ENCODE assay signal across 1 cellular context in the genomic region with DNA sequence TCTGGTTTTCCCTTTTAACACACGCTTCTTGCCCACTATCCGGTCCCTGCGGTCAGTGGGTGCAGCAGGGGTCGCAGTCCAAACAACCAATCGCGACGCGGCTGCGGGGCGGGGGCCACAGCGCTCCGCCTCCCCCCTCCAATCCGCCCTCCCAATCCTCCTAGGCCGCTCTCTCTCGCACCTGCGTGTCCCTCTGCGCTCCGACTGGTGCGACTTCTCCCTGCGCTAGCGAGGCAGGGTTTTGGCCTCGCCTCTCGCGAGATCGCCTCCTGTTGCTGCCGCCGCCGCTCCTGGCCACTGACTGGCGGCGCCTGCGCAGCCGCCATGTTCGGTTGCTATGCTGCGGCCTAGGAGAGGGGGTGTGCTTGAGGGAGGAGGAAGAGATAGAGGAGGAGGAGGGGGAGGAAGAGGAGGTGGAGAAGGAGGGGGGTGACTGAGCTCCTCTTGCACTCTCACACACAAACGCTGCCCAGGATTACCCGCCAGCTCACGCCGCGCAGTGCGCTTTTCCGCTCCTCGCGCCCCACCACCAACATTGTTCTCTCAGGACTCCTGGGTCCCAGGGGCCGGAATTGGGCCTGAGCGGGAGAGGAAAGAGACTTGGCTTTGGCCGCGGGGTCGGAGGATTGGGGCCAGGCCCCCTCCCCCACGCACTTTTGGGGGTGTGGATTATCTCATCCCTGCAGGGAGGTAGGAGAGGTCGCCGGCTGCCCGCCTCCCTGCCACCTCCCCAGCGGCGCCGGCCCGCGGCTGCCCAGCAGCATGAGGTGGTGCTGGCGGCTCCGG.
TF ChIP-seq lines count a peak whose summit lies in the region.

A gene with protein sequence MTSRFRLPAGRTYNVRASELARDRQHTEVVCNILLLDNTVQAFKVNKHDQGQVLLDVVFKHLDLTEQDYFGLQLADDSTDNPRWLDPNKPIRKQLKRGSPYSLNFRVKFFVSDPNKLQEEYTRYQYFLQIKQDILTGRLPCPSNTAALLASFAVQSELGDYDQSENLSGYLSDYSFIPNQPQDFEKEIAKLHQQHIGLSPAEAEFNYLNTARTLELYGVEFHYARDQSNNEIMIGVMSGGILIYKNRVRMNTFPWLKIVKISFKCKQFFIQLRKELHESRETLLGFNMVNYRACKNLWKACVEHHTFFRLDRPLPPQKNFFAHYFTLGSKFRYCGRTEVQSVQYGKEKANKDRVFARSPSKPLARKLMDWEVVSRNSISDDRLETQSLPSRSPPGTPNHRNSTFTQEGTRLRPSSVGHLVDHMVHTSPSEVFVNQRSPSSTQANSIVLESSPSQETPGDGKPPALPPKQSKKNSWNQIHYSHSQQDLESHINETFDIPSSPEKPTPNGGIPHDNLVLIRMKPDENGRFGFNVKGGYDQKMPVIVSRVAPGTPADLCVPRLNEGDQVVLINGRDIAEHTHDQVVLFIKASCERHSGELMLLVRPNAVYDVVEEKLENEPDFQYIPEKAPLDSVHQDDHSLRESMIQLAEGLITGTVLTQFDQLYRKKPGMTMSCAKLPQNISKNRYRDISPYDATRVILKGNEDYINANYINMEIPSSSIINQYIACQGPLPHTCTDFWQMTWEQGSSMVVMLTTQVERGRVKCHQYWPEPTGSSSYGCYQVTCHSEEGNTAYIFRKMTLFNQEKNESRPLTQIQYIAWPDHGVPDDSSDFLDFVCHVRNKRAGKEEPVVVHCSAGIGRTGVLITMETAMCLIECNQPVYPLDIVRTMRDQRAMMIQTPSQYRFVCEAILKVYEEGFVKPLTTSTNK (plus strand): TSS at position 472 of the 786 bp plus-strand sequence. CDS start 49,932 bp downstream, outside the sequence.

TF ChIP-seq in HepG2, 621 proteins besides CTCF, POLR2A, EP300 and RAD21 (continued from another document and continues in another):
- TF ChIP-seq JUND (CRISPR knock-in tag; IDR thresholded peaks at IDR 0.05) (peak; percentile 48), SKI (IDR thresholded peaks at IDR 0.05; ENCODE audit: partially characterized antibody) (peak; percentile 74), ZMYM4 (CRISPR knock-in tag; IDR thresholded peaks at IDR 0.05) (peak; percentile 100), RCOR2 (CRISPR knock-in tag; IDR thresholded peaks at IDR 0.05) (peak; percentile 56), CENPX (CRISPR knock-in tag; IDR thresholded peaks at IDR 0.05) (no peak), MAFK (conservative IDR thresholded peaks at IDR 0.05 in 1 of 2, IDR thresholded peaks at IDR 0.05 in 1 of 2; ENCODE audit: low read length in 2 of 2) (peak in 1 of 2 experiments; percentile 43; a peak in 2 of 4 replicates), ZSCAN25 (CRISPR knock-in tag; IDR thresholded peaks at IDR 0.05) (peak; percentile 97), ELF3 (CRISPR knock-in tag; IDR thresholded peaks at IDR 0.05) (peak; percentile 94), ZMYM3 (CRISPR knock-in tag; IDR thresholded peaks at IDR 0.05) (peak; percentile 92), CREB1 (IDR thresholded peaks at IDR 0.05) (peak; percentile 59; the same call in 1 of the 2 replicates), CREB1 (CRISPR knock-in tag; IDR thresholded peaks at IDR 0.05) (peak; percentile 85), ZNF598 (CRISPR knock-in tag; IDR thresholded peaks at IDR 0.05; ENCODE audit: borderline replicate concordance) (peak; percentile 40; the same call in 1 of the 2 replicates), ZNF644 (CRISPR knock-in tag; IDR thresholded peaks at IDR 0.05; ENCODE audit: low read depth) (peak; percentile 81), TGIF2 (CRISPR knock-in tag; IDR thresholded peaks at IDR 0.05) (peak; percentile 83), MYNN (CRISPR knock-in tag; IDR thresholded peaks at IDR 0.05; ENCODE audit: low read depth) (0 out of 2 replicates have a peak, but pooled peaks have one; percentile 34), SIX4 (CRISPR knock-in tag; IDR thresholded peaks at IDR 0.05) (peak; percentile 79), ZSCAN20 (CRISPR knock-in tag; IDR thresholded peaks at IDR 0.05; ENCODE audit: borderline replicate concordance) (peak; percentile 83; the same call in 1 of the 2 replicates), MLLT10 (CRISPR knock-in tag; IDR thresholded peaks at IDR 0.05) (no peak), ZNF660 (CRISPR knock-in tag; IDR thresholded peaks at IDR 0.05; ENCODE audit: borderline replicate concordance, low read depth) (no peak), ESRRA (CRISPR knock-in tag; IDR thresholded peaks at IDR 0.05; ENCODE audit: low read depth) (peak; percentile 45; the same call in 1 of the 2 replicates), ZNF879 (CRISPR knock-in tag; IDR thresholded peaks at IDR 0.05) (no peak)
- TF ChIP-seq, protein P1, sequence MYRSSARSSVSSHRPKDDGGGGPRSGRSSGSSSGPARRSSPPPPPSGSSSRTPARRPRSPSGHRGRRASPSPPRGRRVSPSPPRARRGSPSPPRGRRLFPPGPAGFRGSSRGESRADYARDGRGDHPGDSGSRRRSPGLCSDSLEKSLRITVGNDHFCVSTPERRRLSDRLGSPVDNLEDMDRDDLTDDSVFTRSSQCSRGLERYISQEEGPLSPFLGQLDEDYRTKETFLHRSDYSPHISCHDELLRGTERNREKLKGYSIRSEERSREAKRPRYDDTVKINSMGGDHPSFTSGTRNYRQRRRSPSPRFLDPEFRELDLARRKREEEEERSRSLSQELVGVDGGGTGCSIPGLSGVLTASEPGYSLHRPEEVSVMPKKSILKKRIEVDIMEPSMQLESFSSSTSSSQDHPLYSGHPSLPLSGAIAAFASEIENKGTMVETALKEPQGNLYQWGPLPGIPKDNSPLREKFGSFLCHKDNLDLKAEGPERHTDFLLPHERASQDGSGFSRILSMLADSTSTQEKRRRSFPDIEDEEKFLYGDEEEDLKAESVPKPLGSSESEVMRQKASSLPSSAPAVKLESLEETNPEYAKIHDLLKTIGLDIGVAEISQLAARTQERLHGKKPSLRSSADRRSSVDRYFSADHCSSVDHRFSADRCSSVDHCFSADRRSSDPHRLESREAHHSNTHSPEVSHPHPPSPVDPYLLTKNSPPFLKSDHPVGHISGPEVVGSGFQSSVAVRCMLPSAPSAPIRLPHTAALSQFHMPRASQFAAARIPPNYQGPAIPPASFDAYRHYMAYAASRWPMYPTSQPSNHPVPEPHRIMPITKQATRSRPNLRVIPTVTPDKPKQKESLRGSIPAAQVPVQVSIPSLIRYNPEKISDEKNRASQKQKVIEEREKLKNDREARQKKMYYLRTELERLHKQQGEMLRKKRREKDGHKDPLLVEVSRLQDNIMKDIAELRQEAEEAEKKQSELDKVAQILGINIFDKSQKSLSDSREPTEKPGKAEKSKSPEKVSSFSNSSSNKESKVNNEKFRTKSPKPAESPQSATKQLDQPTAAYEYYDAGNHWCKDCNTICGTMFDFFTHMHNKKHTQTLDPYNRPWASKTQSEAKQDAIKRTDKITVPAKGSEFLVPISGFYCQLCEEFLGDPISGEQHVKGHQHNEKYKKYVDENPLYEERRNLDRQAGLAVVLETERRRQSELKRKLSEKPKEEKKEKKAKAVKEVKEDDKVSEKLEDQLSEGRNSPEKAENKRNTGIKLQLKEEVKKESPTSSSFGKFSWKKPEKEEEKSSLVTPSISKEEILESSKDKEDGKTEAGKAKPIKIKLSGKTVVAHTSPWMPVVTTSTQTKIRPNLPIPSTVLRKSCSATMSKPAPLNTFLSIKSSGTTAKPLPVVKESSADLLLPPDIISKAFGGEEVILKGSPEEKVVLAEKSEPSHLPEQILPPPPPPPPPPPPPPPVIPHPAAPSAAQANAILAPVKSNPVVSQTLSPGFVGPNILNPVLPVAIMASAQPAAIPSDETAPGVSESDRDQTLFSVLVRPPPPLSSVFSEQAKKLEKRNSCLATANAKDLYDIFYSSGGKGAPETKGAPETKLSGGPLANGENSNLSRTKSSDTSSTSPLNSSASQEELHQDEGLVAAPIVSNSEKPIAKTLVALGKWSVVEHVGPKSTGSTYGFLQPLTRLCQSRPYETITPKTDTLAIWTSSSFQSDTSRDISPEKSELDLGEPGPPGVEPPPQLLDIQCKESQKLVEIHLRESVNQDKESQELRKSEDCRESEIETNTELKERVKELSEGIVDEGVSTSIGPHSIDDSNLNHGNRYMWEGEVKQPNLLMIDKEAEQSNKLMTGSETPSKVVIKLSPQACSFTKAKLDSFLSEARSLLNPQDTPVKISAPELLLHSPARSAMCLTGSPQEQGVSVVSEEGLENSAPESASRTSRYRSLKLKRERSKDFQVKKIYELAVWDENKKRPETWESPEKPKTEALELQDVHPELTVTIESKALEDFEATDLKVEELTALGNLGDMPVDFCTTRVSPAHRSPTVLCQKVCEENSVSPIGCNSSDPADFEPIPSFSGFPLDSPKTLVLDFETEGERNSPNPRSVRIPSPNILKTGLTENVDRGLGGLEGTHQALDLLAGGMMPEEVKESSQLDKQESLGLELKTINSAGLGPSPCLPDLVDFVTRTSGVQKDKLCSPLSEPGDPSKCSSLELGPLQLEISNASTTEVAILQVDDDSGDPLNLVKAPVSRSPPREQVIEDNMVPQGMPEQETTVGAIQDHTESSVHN (CRISPR knock-in tag; IDR thresholded peaks at IDR 0.05): no peak
- TF ChIP-seq, protein P2, sequence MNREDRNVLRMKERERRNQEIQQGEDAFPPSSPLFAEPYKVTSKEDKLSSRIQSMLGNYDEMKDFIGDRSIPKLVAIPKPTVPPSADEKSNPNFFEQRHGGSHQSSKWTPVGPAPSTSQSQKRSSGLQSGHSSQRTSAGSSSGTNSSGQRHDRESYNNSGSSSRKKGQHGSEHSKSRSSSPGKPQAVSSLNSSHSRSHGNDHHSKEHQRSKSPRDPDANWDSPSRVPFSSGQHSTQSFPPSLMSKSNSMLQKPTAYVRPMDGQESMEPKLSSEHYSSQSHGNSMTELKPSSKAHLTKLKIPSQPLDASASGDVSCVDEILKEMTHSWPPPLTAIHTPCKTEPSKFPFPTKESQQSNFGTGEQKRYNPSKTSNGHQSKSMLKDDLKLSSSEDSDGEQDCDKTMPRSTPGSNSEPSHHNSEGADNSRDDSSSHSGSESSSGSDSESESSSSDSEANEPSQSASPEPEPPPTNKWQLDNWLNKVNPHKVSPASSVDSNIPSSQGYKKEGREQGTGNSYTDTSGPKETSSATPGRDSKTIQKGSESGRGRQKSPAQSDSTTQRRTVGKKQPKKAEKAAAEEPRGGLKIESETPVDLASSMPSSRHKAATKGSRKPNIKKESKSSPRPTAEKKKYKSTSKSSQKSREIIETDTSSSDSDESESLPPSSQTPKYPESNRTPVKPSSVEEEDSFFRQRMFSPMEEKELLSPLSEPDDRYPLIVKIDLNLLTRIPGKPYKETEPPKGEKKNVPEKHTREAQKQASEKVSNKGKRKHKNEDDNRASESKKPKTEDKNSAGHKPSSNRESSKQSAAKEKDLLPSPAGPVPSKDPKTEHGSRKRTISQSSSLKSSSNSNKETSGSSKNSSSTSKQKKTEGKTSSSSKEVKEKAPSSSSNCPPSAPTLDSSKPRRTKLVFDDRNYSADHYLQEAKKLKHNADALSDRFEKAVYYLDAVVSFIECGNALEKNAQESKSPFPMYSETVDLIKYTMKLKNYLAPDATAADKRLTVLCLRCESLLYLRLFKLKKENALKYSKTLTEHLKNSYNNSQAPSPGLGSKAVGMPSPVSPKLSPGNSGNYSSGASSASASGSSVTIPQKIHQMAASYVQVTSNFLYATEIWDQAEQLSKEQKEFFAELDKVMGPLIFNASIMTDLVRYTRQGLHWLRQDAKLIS (CRISPR knock-in tag; IDR thresholded peaks at IDR 0.05): no peak
- TF ChIP-seq, protein P3, sequence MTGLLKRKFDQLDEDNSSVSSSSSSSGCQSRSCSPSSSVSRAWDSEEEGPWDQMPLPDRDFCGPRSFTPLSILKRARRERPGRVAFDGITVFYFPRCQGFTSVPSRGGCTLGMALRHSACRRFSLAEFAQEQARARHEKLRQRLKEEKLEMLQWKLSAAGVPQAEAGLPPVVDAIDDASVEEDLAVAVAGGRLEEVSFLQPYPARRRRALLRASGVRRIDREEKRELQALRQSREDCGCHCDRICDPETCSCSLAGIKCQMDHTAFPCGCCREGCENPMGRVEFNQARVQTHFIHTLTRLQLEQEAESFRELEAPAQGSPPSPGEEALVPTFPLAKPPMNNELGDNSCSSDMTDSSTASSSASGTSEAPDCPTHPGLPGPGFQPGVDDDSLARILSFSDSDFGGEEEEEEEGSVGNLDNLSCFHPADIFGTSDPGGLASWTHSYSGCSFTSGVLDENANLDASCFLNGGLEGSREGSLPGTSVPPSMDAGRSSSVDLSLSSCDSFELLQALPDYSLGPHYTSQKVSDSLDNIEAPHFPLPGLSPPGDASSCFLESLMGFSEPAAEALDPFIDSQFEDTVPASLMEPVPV (CRISPR knock-in tag; IDR thresholded peaks at IDR 0.05): peak; percentile 96
- TF ChIP-seq, protein P4, sequence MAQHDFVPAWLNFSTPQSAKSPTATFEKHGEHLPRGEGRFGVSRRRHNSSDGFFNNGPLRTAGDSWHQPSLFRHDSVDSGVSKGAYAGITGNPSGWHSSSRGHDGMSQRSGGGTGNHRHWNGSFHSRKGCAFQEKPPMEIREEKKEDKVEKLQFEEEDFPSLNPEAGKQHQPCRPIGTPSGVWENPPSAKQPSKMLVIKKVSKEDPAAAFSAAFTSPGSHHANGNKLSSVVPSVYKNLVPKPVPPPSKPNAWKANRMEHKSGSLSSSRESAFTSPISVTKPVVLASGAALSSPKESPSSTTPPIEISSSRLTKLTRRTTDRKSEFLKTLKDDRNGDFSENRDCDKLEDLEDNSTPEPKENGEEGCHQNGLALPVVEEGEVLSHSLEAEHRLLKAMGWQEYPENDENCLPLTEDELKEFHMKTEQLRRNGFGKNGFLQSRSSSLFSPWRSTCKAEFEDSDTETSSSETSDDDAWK (CRISPR knock-in tag; IDR thresholded peaks at IDR 0.05): no peak
- TF ChIP-seq, protein P5, sequence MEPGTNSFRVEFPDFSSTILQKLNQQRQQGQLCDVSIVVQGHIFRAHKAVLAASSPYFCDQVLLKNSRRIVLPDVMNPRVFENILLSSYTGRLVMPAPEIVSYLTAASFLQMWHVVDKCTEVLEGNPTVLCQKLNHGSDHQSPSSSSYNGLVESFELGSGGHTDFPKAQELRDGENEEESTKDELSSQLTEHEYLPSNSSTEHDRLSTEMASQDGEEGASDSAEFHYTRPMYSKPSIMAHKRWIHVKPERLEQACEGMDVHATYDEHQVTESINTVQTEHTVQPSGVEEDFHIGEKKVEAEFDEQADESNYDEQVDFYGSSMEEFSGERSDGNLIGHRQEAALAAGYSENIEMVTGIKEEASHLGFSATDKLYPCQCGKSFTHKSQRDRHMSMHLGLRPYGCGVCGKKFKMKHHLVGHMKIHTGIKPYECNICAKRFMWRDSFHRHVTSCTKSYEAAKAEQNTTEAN (CRISPR knock-in tag; conservative IDR thresholded peaks at IDR 0.05): no peak; the same call in 1 of the 2 replicates
